ENCODE assay signal across 10 cellular contexts in the genomic region with DNA sequence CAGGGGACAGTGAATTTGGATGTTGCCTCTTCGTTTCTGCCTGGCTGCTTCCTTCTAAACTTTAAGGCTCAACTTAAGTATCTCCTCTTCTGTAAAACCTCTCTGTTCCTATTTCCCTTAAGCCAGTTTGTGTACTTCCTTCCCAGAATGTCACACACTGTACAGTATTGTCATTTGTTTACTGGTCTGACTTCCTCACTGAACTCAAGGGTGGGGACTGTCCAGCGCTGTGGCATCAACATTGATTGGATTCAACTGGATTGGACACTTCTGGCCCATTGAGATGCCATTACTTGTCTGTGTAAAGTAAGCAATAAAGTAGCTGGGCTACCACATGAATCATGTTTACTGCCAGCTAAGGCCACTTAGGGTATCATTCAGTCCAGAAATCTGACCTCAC.
"Had no signal": no experiment of that assay in that cellular context is flagged by ENCODE, and none has a peak within 500 bp of the region (broad histone marks: within the 10 kb centered on the region; RNA-seq: fewer than 3 reads in every experiment).

No MANE protein-coding gene starts in this region.

- DNase-seq: activated CD4-positive, alpha-beta T cell treated with anti-CD3 and anti-CD28 coated beads for 48 hours; activated naive CD4-positive, alpha-beta T cell; esophagus squamous epithelium; foreskin fibroblast; midbrain; naive thymus-derived CD8-positive, alpha-beta T cell; nucleus accumbens; psoas muscle had no signal

- H3K4me1 ChIP-seq: ascending aorta had no signal

- H3K4me3 ChIP-seq: ascending aorta, esophagus squamous epithelium, psoas muscle had no signal

- FAIRE-seq: bronchial epithelial cell had no signal

- H3K9me3 ChIP-seq: ascending aorta, esophagus squamous epithelium, psoas muscle had no signal

- H3K27me3 ChIP-seq: ascending aorta, esophagus squamous epithelium had no signal

- H3K27ac ChIP-seq: ascending aorta, psoas muscle had no signal
